Comparison of ENCODE assay signal across 13 cellular contexts in the genomic region with DNA sequence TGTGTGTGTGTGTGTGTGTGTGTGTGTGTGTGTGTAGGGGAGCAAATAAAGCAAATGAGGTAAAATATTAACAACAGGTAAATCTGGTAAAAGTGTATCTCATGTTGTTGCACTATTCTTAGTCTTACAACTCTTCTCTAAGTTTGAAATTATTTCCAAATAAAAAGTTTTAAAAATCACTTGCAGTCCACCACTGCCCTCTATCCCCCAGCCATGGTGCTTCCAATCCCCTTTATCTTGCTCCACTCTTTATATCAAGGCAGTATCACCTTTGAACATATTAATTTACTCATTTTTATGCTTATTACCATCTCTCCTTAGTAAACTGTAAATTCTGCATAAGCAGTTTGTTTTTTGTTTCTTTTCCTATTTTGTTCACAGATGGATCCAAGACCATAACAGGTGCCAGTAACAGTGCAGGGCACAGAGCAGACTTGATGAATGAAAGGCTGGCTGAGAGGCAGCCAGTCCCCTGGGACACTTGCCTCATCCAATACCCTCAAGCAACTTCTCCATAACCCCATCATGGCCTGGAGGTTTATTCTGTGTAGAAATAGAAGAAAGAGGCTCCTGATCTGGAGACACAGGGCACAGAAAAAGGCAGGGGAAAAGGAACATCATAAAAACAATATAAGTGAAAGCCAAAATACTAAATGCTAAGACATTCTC.
DNase-seq lines count a peak whose midpoint lies in the region; ATAC-seq and TF ChIP-seq lines count a peak whose summit lies in the region.
"Had no signal": no experiment of that assay in that cellular context is flagged by ENCODE, and none has a peak within 500 bp of the region (broad histone marks: within the 10 kb centered on the region; RNA-seq: fewer than 3 reads in every experiment).

No MANE protein-coding gene starts in this region.

- dilution Hi-C loops in IMR-90 (cut with HindIII; ENCODE audit: low sequenced_read_pairs, unreplicated experiment): no loop called here

- no peak overlapping the region for H3K9ac ChIP-seq in IMR-90 (ENCODE audit: low read depth, low read length)

- no peak overlapping the region for H3K4me2 ChIP-seq in IMR-90 (ENCODE audit: low read depth, low read length)

- peak; percentile 45 for TF ChIP-seq RAD21 in IMR-90 (IDR thresholded peaks at IDR 0.05; ENCODE audit: low read length)

- no peaks in the 10 kb centered on the region; a peak in 1 of 4 replicates for H3K79me1 ChIP-seq in IMR-90 (ENCODE audit: low read depth in 1 of 2, low read length in 2 of 2)

- CTCF ChIA-PET in IMR-90 (lab: Yijun Ruan, JAX) (no interaction called here), Panc1 (lab: Charles Lee) (no interaction called here)

- H4K20me1 ChIP-seq in IMR-90 (ENCODE audit: insufficient read depth, low read length): no peaks in the 10 kb centered on the region

- H2AK9ac ChIP-seq in IMR-90 (replicated peaks; ENCODE audit: low read depth, low read length, poor library complexity): no peak overlapping the region

- H3K9me1 ChIP-seq in IMR-90 (ENCODE audit: insufficient read depth, low read length): no peaks in the 10 kb centered on the region

- TF ChIP-seq CTCF in IMR-90 (conservative IDR thresholded peaks at IDR 0.05; ENCODE audit: low read depth, low read length): peak; percentile 43
- TF ChIP-seq CTCF in Panc1 (IDR thresholded peaks at IDR 0.05): peak; percentile 31; the same call in 1 of the 2 replicates
- TF ChIP-seq CTCF in retinal pigment epithelial cell (conservative IDR thresholded peaks at IDR 0.05; ENCODE audit: low read depth, low read length): peak; percentile 14

- in situ Hi-C loops in IMR-90 (cut with MboI; ENCODE audit: low sequenced_read_pairs): no loop called here
- in situ Hi-C loops in Panc1 (cut with HindIII; ENCODE audit: low pct_unique_long_range_greater_than_20kb, low sequenced_read_pairs): no loop called here

- no peak overlapping the region for H2BK15ac ChIP-seq in IMR-90 (ENCODE audit: low read depth, low read length)

- DNase-seq in IMR-90: peak; percentile 7
- no peak for DNase-seq in Panc1 (ENCODE audit: low read depth, low spot score)
- peak; percentile 4 for DNase-seq in fibroblast of peridontal ligament (ENCODE audit: extremely low read depth)
- DNase-seq in retinal pigment epithelial cell (ENCODE audit: low read depth): no peak
- DNase-seq in AG08396 (ENCODE audit: low spot score): no peak
- no peak for DNase-seq in GF-D8 (lab: John Stamatoyannopoulos, UW)
- DNase-seq: activated CD4-positive, alpha-beta T cell treated with anti-CD3 and anti-CD28 coated beads, Interleukin-2, amount 50 U/mL, for 48 hours; activated effector memory CD4-positive, alpha-beta T cell treated with anti-CD3 and anti-CD28 coated beads, Interleukin-2, amount 50 U/mL, for 16 hours; heart right ventricle; T-helper 9 cell had no signal

- no peak overlapping the region for H4K91ac ChIP-seq in IMR-90 (ENCODE audit: insufficient read depth, low read depth, low read length)

- no peak for TF ChIP-seq POLR2A in IMR-90 (IDR thresholded peaks at IDR 0.05; ENCODE audit: low read depth, low read length)

- no peak overlapping the region for H2BK20ac ChIP-seq in IMR-90 (ENCODE audit: low read depth, low read length)

- H2BK5ac ChIP-seq in IMR-90 (ENCODE audit: low read depth, low read length, poor library complexity, severe bottlenecking): no peak overlapping the region

- H2AFZ ChIP-seq in IMR-90 (replicated peaks; ENCODE audit: low read length, poor library complexity): no peak overlapping the region

- H4K5ac ChIP-seq in IMR-90 (ENCODE audit: low read depth, low read length): no peak overlapping the region

- no peak overlapping the region for H3K4me3 ChIP-seq in IMR-90 (ENCODE audit: insufficient read depth, low read depth, low read length)
- H3K4me3 ChIP-seq in Panc1 (ENCODE audit: low read depth in 2 of 2, low read length in 2 of 2): no peak overlapping the region
- H3K4me3 ChIP-seq in retinal pigment epithelial cell (ENCODE audit: low read length): no peak overlapping the region
- H3K4me3 ChIP-seq: heart right ventricle had no signal

- H3K18ac ChIP-seq in IMR-90 (ENCODE audit: low read depth, low read length): no peak overlapping the region

- no peak overlapping the region for H2BK120ac ChIP-seq in IMR-90 (ENCODE audit: low read depth, low read length)

- intact Hi-C loops in IMR-90 (cut with micrococcal nuclease): loop anchor here (2.0 kb wide), 1 partner anchor 94 kb away; no protein-coding TSS in a partner anchor
- intact Hi-C loops in Panc1 (cut with micrococcal nuclease; ENCODE audit: unreplicated experiment): no loop called here

- H3K27ac ChIP-seq in IMR-90 (ENCODE audit: insufficient read depth, low read length) (no peak overlapping the region), Panc1 (ENCODE audit: low read length) (no peak overlapping the region)
- H3K27ac ChIP-seq: heart right ventricle had no signal

- H3K27me3 ChIP-seq in IMR-90 (ENCODE audit: control insufficient read depth, insufficient read depth, low read length): no peaks in the 10 kb centered on the region
- no peaks in the 10 kb centered on the region for H3K27me3 ChIP-seq in Panc1 (ENCODE audit: control insufficient read depth, insufficient read depth, low read length)
- H3K27me3 ChIP-seq: heart right ventricle had no signal

- no peak overlapping the region for H3K14ac ChIP-seq in IMR-90 (replicated peaks; ENCODE audit: low read depth, low read length)

- ATAC-seq in IMR-90 (ENCODE audit: low read depth) (peak; percentile 46; the same call in 1 of the 2 replicates), Panc1 (no peak), GM18868 (IDR thresholded peaks at IDR 0.05; ENCODE audit: unreplicated experiment) (no peak)
- ATAC-seq: heart right ventricle; natural killer cell treated with Interleukin-12 subunit alpha and Interleukin-12 subunit beta and Interleukin-15 and Interleukin-18, amount 100 ng/mL, for 72 hours; Right ventricle myocardium inferior had no signal

- H3K23ac ChIP-seq in IMR-90 (ENCODE audit: low read depth, low read length): no peak overlapping the region

- H3K4ac ChIP-seq in IMR-90 (ENCODE audit: low read depth, low read length): no peak overlapping the region

- no peak overlapping the region for H4K8ac ChIP-seq in IMR-90 (ENCODE audit: low read depth in 2 of 2, low read length in 2 of 2)

- BruUV-seq in IMR-90 (replicated peaks; lab: Mats Ljungman, UMichigan) (no TSS peak), Panc1 (replicated peaks; lab: Mats Ljungman, UMichigan) (no TSS peak)

- peaks cover under 1% of the 10 kb centered on the region; the same call in 1 of the 2 replicates for H3K36me3 ChIP-seq in IMR-90 (ENCODE audit: control insufficient read depth, insufficient read depth, low read length)
- no peaks in the 10 kb centered on the region; the same call in 1 of the 2 replicates for H3K36me3 ChIP-seq in Panc1 (ENCODE audit: control insufficient read depth, insufficient read depth, low read length)

- POLR2A ChIA-PET in IMR-90 (lab: Charles Lee; ENCODE audit: unreplicated experiment) (no interaction called here), Panc1 (lab: Charles Lee) (no interaction called here)

- H3K9me3 ChIP-seq in IMR-90 (ENCODE audit: control insufficient read depth, insufficient read depth, low read length) (no peaks in the 10 kb centered on the region), Panc1 (ENCODE audit: control insufficient read depth, insufficient read depth, low read depth, low read length) (no peaks in the 10 kb centered on the region)

- no peak overlapping the region for H3K56ac ChIP-seq in IMR-90 (ENCODE audit: extremely low read depth, insufficient read depth, low read length)

- H3K4me1 ChIP-seq in IMR-90 (ENCODE audit: control insufficient read depth, insufficient read depth, low read length) (no peaks in the 10 kb centered on the region), Panc1 (ENCODE audit: control insufficient read depth, insufficient read depth, low read length) (no peaks in the 10 kb centered on the region)
- H3K4me1 ChIP-seq: heart right ventricle had no signal

- no peak overlapping the region for H2AK5ac ChIP-seq in IMR-90 (ENCODE audit: low read depth, low read length)

TF ChIP-seq in IMR-90, 13 proteins besides CTCF, POLR2A, EP300 and RAD21:
- TF ChIP-seq SMC3 (IDR thresholded peaks at IDR 0.05; ENCODE audit: low read depth, low read length) (peak; percentile 32; the same call in 1 of the 2 replicates), RCOR1 (IDR thresholded peaks at IDR 0.05; ENCODE audit: insufficient replicate concordance, low read length) (no peak)

Comparison
In these comparisons a context has a peak if more than half of its experiments do, and no peak if none do; other contexts are left out.
1. DNase-seq: peak in IMR-90 (single experiment) and fibroblast of peridontal ligament (single experiment); none in Panc1 (single experiment), retinal pigment epithelial cell (single experiment), AG08396 (single experiment) and GF-D8 (single experiment).
2. Peak in every context shown above with its lines, with median percentiles within 50 percentile points of each other: CTCF ChIP-seq.